ENCODE assay signal across 26 cellular contexts in the genomic region with DNA sequence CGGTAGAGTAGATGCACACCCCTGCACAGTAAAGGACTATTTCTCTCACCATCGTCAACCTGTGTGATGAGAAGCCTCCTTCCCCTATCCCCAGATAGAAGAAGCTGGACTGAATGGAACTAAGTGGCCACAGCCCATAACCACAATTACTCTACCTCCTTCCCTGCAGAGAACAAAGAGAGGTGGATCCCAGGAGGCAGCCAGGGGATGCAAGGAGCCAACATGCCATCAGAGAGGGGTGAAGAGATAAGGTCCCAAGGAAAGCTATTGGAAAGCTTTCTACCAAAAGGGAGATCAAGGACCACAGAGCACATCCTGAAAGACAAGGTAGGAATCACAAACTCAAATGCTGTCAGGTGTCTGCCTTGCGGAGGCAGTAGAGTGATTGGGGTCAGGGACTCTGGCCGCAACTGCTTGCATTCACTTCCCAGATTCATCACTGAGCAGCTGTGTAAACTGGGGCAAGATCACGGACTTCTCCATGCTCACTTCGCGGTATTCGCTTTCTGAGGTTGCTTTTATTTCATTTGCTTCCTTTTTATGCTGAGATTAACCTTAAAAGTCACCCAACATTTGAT.
"Had no signal": no experiment of that assay in that cellular context is flagged by ENCODE, and none has a peak within 500 bp of the region (broad histone marks: within the 10 kb centered on the region; RNA-seq: fewer than 3 reads in every experiment).

No MANE protein-coding gene starts in this region.

- H3K36me3 ChIP-seq: ascending aorta, MG63, Peyer's patch had no signal

- H3K4me3 Mint-ChIP-seq: activated CD4-positive, alpha-beta memory T cell treated with anti-CD3 and anti-CD28 coated beads for 36 hours; activated naive CD8-positive, alpha-beta T cell treated with anti-CD3 and anti-CD28 coated beads, Interleukin-2, amount 50 U/mL, for 24 hours; activated T-cell treated with anti-CD3 and anti-CD28 coated beads, Interleukin-2, amount 50 U/mL, for 4 hours; central memory CD8-positive, alpha-beta T cell; T-helper 1 cell treated with Interleukin-12 subunit alpha and Interleukin-12 subunit beta and Interleukin-4 antibody, amounts not matched to agents 30 μg/mL and 1 μg/mL, for 36 hours had no signal

- H3K4me1 Mint-ChIP-seq: activated naive CD8-positive, alpha-beta T cell treated with anti-CD3 and anti-CD28 coated beads, Interleukin-2, amount 50 U/mL, for 24 hours; central memory CD8-positive, alpha-beta T cell had no signal

- H3K27me3 ChIP-seq: ascending aorta, body of pancreas, MG63, Peyer's patch had no signal

- H3K4me3 ChIP-seq: ascending aorta, body of pancreas, MG63, Peyer's patch had no signal

- ATAC-seq: activated naive CD4-positive, alpha-beta T cell treated with anti-CD3 and anti-CD28 coated beads, Interleukin-2, amount 50 U/mL, for 72 hours; activated naive CD8-positive, alpha-beta T cell treated with anti-CD3 and anti-CD28 coated beads, Interleukin-2, amount 50 U/mL, for 24 hours; activated T-cell treated with anti-CD3 and anti-CD28 coated beads, Interleukin-2, amount 50 U/mL, for 4 hours; body of pancreas had no signal

- H3K36me3 Mint-ChIP-seq: activated CD4-positive, alpha-beta memory T cell treated with anti-CD3 and anti-CD28 coated beads for 36 hours; activated naive CD4-positive, alpha-beta T cell treated with anti-CD3 and anti-CD28 coated beads, Interleukin-2, amount 50 U/mL, for 72 hours had no signal

- H3K27ac ChIP-seq: ascending aorta, body of pancreas, Peyer's patch, RWPE1 had no signal

- DNase-seq: activated CD4-positive, alpha-beta memory T cell treated with anti-CD3 and anti-CD28 coated beads for 36 hours; activated CD4-positive, alpha-beta T cell treated with anti-CD3 and anti-CD28 coated beads for 48 hours; activated CD4-positive, CD25-positive, alpha-beta regulatory T cell treated with anti-CD3 and anti-CD28 coated beads, Interleukin-2, amount 50 U/mL, for 72 hours; activated CD8-positive, alpha-beta memory T cell treated with anti-CD3 and anti-CD28 coated beads for 24 hours; activated effector memory CD4-positive, alpha-beta T cell treated with anti-CD3 and anti-CD28 coated beads, Interleukin-2, amount 50 U/mL, for 16 hours; activated naive CD4-positive, alpha-beta T cell treated with Interleukin-2 at 50 U/mL for 16 hours; activated naive CD8-positive, alpha-beta T cell treated with anti-CD3 and anti-CD28 coated beads, Interleukin-2, amount 50 U/mL, for 24 hours; activated T-cell treated with anti-CD3 and anti-CD28 coated beads, Interleukin-2, amount 50 U/mL, for 4 hours; amniotic stem cell; body of pancreas; MG63; MV-4-11; NCI-H1092 treated with DMSO at 0.1 percent for 48 hours; NCI-H1436; NCI-H187 treated with DMSO at 0.1 percent for 48 hours; NCI-H2171; NCI-H2227 treated with DMSO at 0.1 percent for 48 hours; NCI-H446 treated with DMSO at 0.1 percent for 48 hours; NCI-H526; Peyer's patch; Right ventricle myocardium superior had no signal

- H3K27ac Mint-ChIP-seq: activated CD4-positive, alpha-beta memory T cell treated with anti-CD3 and anti-CD28 coated beads for 36 hours; activated naive CD4-positive, alpha-beta T cell treated with anti-CD3 and anti-CD28 coated beads, Interleukin-2, amount 50 U/mL, for 72 hours; activated naive CD8-positive, alpha-beta T cell treated with anti-CD3 and anti-CD28 coated beads, Interleukin-2, amount 50 U/mL, for 24 hours; T-helper 1 cell treated with Interleukin-12 subunit alpha and Interleukin-12 subunit beta and Interleukin-4 antibody, amounts not matched to agents 30 μg/mL and 1 μg/mL, for 36 hours had no signal

- H3K4me1 ChIP-seq: ascending aorta, body of pancreas, Peyer's patch had no signal

- H3K9me3 Mint-ChIP-seq: activated CD4-positive, alpha-beta memory T cell treated with anti-CD3 and anti-CD28 coated beads for 36 hours; activated naive CD8-positive, alpha-beta T cell treated with anti-CD3 and anti-CD28 coated beads, Interleukin-2, amount 50 U/mL, for 24 hours; activated T-cell treated with anti-CD3 and anti-CD28 coated beads, Interleukin-2, amount 50 U/mL, for 4 hours; T-helper 1 cell treated with Interleukin-12 subunit alpha and Interleukin-12 subunit beta and Interleukin-4 antibody, amounts not matched to agents 30 μg/mL and 1 μg/mL, for 36 hours had no signal

- H3K9me3 ChIP-seq: ascending aorta, body of pancreas, MG63, Peyer's patch had no signal
